Comparison of ENCODE assay signal across 8 cellular contexts in genomic region chr19:18167975-18168645, GRCh38. TPM values are rescaled to one million over a fixed set of nuclear protein-coding genes. Genes with fewer than 3 reads are reported as not detected.
DNase-seq lines count a peak whose midpoint lies in the region; ATAC-seq and TF ChIP-seq lines count a peak whose summit lies in the region.

No MANE protein-coding gene starts in this region.

- H3K4me3 ChIP-seq in H7 (ENCODE audit: insufficient read depth, low read depth, low read length), result no peak overlapping the region

- H3K27me3 ChIP-seq in H7 (ENCODE audit: control insufficient read depth, insufficient read depth, low read length), result no peaks in the 10 kb centered on the region

- DNase-seq in H7 (peak; percentile 97), SK-MEL-5 (ENCODE audit: low read depth, low spot score) (peak; percentile 48), hepatic stellate cell (ENCODE audit: low spot score) (peak; percentile 86), NCI-H2081 (lab: John Stamatoyannopoulos, UW) (no peak)
- DNase-seq in activated naive CD8-positive, alpha-beta T cell treated with anti-CD3 and anti-CD28 coated beads, Interleukin-2, amount 50 U/mL, for 16 hours (ENCODE audit: low read depth, low spot score), result peak; percentile 28
- DNase-seq in stimulated activated CD4-positive, alpha-beta T cell treated with anti-CD3 and anti-CD28 coated beads, TNF-alpha, amount 100 ng/mL, for 24 hours (ENCODE audit: low read depth in 3 of 3), result peak in 2 of 3 experiments; percentile 43 to 52

- peaks cover 10% of the 10 kb centered on the region for H3K36me3 ChIP-seq in H7 (replicated peaks; ENCODE audit: control insufficient read depth, insufficient read depth, low read length)

- no peak for ATAC-seq in HG02884 (IDR thresholded peaks at IDR 0.05; ENCODE audit: unreplicated experiment)

- no peak overlapping the region for H3K27ac ChIP-seq in C4-2B

- TF ChIP-seq CTCF in C4-2B (conservative IDR thresholded peaks at IDR 0.05), result peak; percentile 86

- in situ Hi-C loops in SK-MEL-5 (cut with HindIII; ENCODE audit: low pct_unique_long_range_greater_than_20kb, low sequenced_read_pairs), result no loop called here

RNA-seq across cellular contexts. Expression of gene IFI30, which starts 5.5 kb away (rescaled TPM):
- 47.3 and 53.4 TPM in 2 replicates for total RNA-seq in H7 (2014; rRNA removed; shearing (Covaris generic))
- 16.3 and 30.6 TPM in 2 replicates for total RNA-seq in SK-MEL-5 (2014; rRNA removed; shearing (Covaris generic))
- polyA plus RNA-seq in SK-MEL-5 (2015; cell fraction: cytosol; rRNA removed), result 44.2 and 56.7 TPM in 2 replicates
- 5.3 TPM in 2 replicates for polyA plus RNA-seq in SK-MEL-5 (2015; cell fraction: nucleus; rRNA removed)

RNA-seq across cellular contexts. Expression of gene PIK3R2, which starts 15.1 kb away (rescaled TPM):
- total RNA-seq in H7 (2014; rRNA removed; shearing (Covaris generic)), result 26.7 and 29.0 TPM in 2 replicates
- total RNA-seq in SK-MEL-5 (2014; rRNA removed; shearing (Covaris generic)), result 7.2 and 8.9 TPM in 2 replicates
- 27.3 and 49.6 TPM in 2 replicates for polyA plus RNA-seq in SK-MEL-5 (2015; cell fraction: cytosol; rRNA removed)
- polyA plus RNA-seq in SK-MEL-5 (2015; cell fraction: nucleus; rRNA removed), result 6.2 and 20.5 TPM in 2 replicates

RNA-seq across cellular contexts. Expression of gene MPV17L2, which starts 24.9 kb away (rescaled TPM):
- total RNA-seq in H7 (2014; rRNA removed; shearing (Covaris generic)), result 29.2 and 45.0 TPM in 2 replicates
- 17.4 and 18.0 TPM in 2 replicates for total RNA-seq in SK-MEL-5 (2014; rRNA removed; shearing (Covaris generic))
- 24.6 and 35.7 TPM in 2 replicates for polyA plus RNA-seq in SK-MEL-5 (2015; cell fraction: cytosol; rRNA removed)
- polyA plus RNA-seq in SK-MEL-5 (2015; cell fraction: nucleus; rRNA removed), result 9.9 and 10.3 TPM in 2 replicates

RNA-seq across cellular contexts. Expression of gene RAB3A, which starts 35.7 kb away (rescaled TPM):
- total RNA-seq in H7 (2014; rRNA removed; shearing (Covaris generic)), result 6.1 and 8.6 TPM in 2 replicates
- total RNA-seq in SK-MEL-5 (2014; rRNA removed; shearing (Covaris generic)), result 2.5 and 7.9 TPM in 2 replicates
- polyA plus RNA-seq in SK-MEL-5 (2015; cell fraction: cytosol; rRNA removed), result 3.4 and 4.2 TPM in 2 replicates
- 0.65 and 2.4 TPM in 2 replicates for polyA plus RNA-seq in SK-MEL-5 (2015; cell fraction: nucleus; rRNA removed)

RNA-seq across cellular contexts. Expression of gene PDE4C, which starts 58.1 kb away (rescaled TPM):
- 0.52 and 1.4 TPM in 2 replicates for total RNA-seq in H7 (2014; rRNA removed; shearing (Covaris generic))
- 0.26 TPM in 1 of 2 replicates, not detected in the other for total RNA-seq in SK-MEL-5 (2014; rRNA removed; shearing (Covaris generic))
- polyA plus RNA-seq in SK-MEL-5 (2015; cell fraction: cytosol; rRNA removed), result not detected in 2 replicates
- 0.77 and 1.9 TPM in 2 replicates for polyA plus RNA-seq in SK-MEL-5 (2015; cell fraction: nucleus; rRNA removed)

Comparison
In these comparisons a context has a peak if more than half of its experiments do, and no peak if none do; other contexts are left out.
1. DNase-seq: peak in H7 (single experiment), SK-MEL-5 (single experiment), activated naive CD8-positive, alpha-beta T cell treated with anti-CD3 and anti-CD28 coated beads, Interleukin-2, amount 50 U/mL, for 16 hours (single experiment), hepatic stellate cell (single experiment) and stimulated activated CD4-positive, alpha-beta T cell treated with anti-CD3 and anti-CD28 coated beads, TNF-alpha, amount 100 ng/mL, for 24 hours (2 of 3); none in NCI-H2081 (0 of 2).